ENCODE assay signal across 8 cellular contexts in the genomic region with DNA sequence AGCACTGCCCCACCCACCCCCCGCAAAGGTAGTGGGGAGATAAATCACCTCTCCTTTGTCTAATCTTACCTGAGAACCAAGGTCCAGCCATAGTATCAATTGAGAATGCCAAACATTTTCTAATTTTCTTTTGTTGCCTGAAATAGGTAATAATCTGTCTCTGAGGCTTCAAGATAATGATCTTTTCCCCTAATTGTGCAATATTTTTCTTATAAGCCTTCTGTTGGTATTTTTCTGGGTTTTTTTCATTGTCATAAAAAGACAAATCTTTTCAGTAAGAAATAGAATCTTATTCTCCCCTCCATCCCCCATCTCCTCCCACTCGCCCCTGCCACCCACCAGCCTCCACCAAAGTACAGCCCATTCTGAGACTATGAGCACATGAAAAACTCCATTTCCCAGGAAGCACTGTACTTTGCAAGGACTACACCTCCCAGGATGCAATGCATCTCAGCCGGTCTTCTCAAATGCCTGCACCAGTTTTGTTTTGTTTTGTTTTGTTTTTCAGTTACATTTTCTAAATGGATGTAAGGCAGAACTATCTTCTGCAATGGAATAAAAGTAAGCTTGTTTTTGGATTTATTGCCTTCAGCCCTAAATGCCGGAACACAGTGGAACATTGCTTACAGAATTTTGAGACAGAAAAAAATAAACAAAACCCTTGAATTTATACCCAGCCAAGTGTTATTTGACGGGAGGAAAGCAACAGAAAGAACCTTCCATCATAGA.
DNase-seq lines count a peak whose midpoint lies in the region; ATAC-seq, FAIRE-seq and TF ChIP-seq lines count a peak whose summit lies in the region.

No MANE protein-coding gene starts in this region.

- no peak for TF ChIP-seq CTCF in adrenal gland (IDR thresholded peaks at IDR 0.05)

- H3K4me1 ChIP-seq in adrenal gland (replicated peaks in 1 of 2) (no peaks in the 10 kb centered on the region), iPS DF 6.9 (ENCODE audit: control insufficient read depth, insufficient read depth, low read length) (no peaks in the 10 kb centered on the region; the same call in 1 of the 2 replicates), subcutaneous abdominal adipose tissue (ENCODE audit: control insufficient read depth in 5 of 5, insufficient read depth in 5 of 5, low read length in 5 of 5) (peaks cover 0 to 5% (median 3%) of the 10 kb centered on the region in 5 donors)

- H3K36me3 ChIP-seq in adrenal gland (replicated peaks in 1 of 2): no peaks in the 10 kb centered on the region
- no peaks in the 10 kb centered on the region for H3K36me3 ChIP-seq in iPS DF 6.9 (ENCODE audit: control insufficient read depth, insufficient read depth, low read length)
- H3K36me3 ChIP-seq in subcutaneous abdominal adipose tissue (ENCODE audit: control insufficient read depth in 5 of 5, insufficient read depth in 5 of 5, low read length in 5 of 5): no peaks in the 10 kb centered on the region

- H3K9me3 ChIP-seq in adrenal gland (replicated peaks in 1 of 3) (no peaks in the 10 kb centered on the region), iPS DF 6.9 (ENCODE audit: control insufficient read depth, insufficient read depth, low read length) (no peaks in the 10 kb centered on the region), subcutaneous abdominal adipose tissue (ENCODE audit: control insufficient read depth in 5 of 5, low read length in 5 of 5) (no peaks in the 10 kb centered on the region)

- no peak overlapping the region for H3K27ac ChIP-seq in adrenal gland
- no peak overlapping the region for H3K27ac ChIP-seq in iPS DF 6.9 (ENCODE audit: low read length)
- H3K27ac ChIP-seq in subcutaneous abdominal adipose tissue (ENCODE audit: low read depth, low read length): no peak overlapping the region

- intact Hi-C loops in adrenal gland (cut with DNase I): no loop called here

- TF ChIP-seq POLR2A in adrenal gland (IDR thresholded peaks at IDR 0.05): no peak

- DNase-seq in AG08395 (ENCODE audit: low spot score) (peak; percentile 68), GM18507 (ENCODE audit: extremely low spot score, insufficient read length, low read depth) (peak; percentile 9), NCI-H1694 (lab: John Stamatoyannopoulos, UW) (peak; percentile 10), adrenal gland (peak in 5 of 7 donors; percentile 12 to 48 (median 25)), iPS DF 6.9 (ENCODE audit: low read depth, low spot score) (peak; percentile 13), NCI-H446 treated with DMSO at 0.1 percent for 48 hours (lab: John Stamatoyannopoulos, UW) (no peak)

- H3K27me3 ChIP-seq in adrenal gland (peaks cover 4% of the 10 kb centered on the region), iPS DF 6.9 (ENCODE audit: control insufficient read depth, insufficient read depth, low read length) (no peaks in the 10 kb centered on the region), subcutaneous abdominal adipose tissue (ENCODE audit: control insufficient read depth in 5 of 5, insufficient read depth in 4 of 5, low read length in 5 of 5) (no peaks in the 10 kb centered on the region)

- WGBS in adrenal gland, 4 donors: 25 to 33% (median 26%) methylated on average over 5 of the region's 5 CpGs
- WGBS in iPS DF 6.9 (ENCODE audit: insufficient coverage, insufficient read length): no CpG with 5 or more reads among the region's 5 CpGs

- peak; percentile 83 for FAIRE-seq in GM18507 (lab: Jason Lieb, UNC)

- peak; percentile 98 for ATAC-seq in HG02763 (IDR thresholded peaks at IDR 0.05; ENCODE audit: unreplicated experiment)

- H3K4me3 ChIP-seq in adrenal gland (peak overlapping the region in 2 of 4 donors; percentile 33 to 48), iPS DF 6.9 (ENCODE audit: low read length) (no peak overlapping the region), subcutaneous abdominal adipose tissue (ENCODE audit: low read depth in 1 of 5, low read length in 5 of 5) (peak overlapping the region; percentile 38 to 72 (median 59))

- H3K9ac ChIP-seq in subcutaneous abdominal adipose tissue (ENCODE audit: low read length in 5 of 5): peak overlapping the region in 2 of 5 donors; percentile 31 to 35
